Comparison of ENCODE assay signal across 1 cellular context in the genomic region with DNA sequence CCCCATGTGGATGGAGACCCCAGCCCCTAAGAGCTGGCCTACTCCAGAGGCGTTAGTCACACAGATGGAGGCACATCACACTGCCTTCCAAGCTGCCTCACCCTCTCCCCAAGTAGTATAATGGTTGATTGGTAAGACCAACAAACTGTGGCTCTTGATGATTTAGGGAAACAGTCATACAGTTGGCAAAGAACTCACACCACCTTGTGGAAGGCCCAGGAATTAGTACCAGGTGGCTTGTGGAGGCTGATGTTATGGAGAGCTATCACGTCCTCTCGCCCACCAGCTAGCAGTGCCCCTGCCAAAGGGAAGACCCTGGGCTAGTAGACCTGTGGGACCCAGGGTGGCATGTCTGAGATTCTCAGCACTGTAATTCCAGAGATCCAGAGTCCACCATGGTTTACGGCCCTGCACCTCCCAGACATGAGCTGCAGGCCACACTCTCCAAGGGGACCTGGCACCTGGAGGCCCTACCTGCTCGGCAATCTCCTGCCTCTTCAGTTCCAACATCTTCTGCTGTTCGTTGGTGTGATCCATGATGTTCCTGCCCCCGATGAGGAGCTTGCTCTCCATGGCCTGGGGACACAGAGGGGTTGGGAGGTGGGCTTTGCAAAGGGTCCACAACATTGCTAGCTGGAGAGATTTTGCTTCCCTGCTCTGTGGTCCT.
TF ChIP-seq lines count a peak whose summit lies in the region.

No MANE protein-coding gene starts in this region.

TF ChIP-seq in K562, 482 proteins besides CTCF, POLR2A, EP300 and RAD21:
- TF ChIP-seq, protein P1, sequence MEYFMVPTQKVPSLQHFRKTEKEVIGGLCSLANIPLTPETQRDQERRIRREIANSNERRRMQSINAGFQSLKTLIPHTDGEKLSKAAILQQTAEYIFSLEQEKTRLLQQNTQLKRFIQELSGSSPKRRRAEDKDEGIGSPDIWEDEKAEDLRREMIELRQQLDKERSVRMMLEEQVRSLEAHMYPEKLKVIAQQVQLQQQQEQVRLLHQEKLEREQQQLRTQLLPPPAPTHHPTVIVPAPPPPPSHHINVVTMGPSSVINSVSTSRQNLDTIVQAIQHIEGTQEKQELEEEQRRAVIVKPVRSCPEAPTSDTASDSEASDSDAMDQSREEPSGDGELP (CRISPR knock-in tag; IDR thresholded peaks at IDR 0.05; ENCODE audit: borderline replicate concordance), result no peak
- no peak for TF ChIP-seq NFRKB (IDR thresholded peaks at IDR 0.05; ENCODE audit: low read depth)
- TF ChIP-seq HSF4 (CRISPR knock-in tag; IDR thresholded peaks at IDR 0.05; ENCODE audit: borderline replicate concordance), result no peak
- TF ChIP-seq SIN3B (IDR thresholded peaks at IDR 0.05; ENCODE audit: low read depth), result no peak
- no peak for TF ChIP-seq ARNT (IDR thresholded peaks at IDR 0.05)
